ENCODE assay signal across 26 cellular contexts in the genomic region with DNA sequence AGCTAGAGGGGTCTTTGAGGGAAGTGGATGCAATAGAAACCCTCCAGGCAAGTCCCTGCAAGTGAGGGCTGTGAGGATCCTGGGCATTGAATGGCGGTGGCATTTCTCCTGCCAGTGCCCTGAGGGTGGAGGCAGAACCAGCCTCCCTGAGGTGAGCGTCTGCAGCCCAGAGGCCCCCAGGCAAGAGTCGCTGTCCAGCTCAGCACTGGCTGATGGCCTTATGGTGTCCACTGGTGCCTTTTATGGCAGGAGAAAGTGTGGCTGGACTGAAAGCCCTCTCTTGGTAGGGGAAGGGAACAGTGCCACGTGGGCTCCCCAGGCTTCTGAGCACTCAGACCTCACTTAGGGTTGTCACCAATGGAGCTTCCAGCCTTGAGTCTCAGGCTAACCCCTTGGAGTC.
A peak's percentile ranks its signal among the peaks of the same experiment; 100 is the strongest.
DNase-seq lines count a peak whose midpoint lies in the region; ATAC-seq, FAIRE-seq and TF ChIP-seq lines count a peak whose summit lies in the region.
"Had no signal": no experiment of that assay in that cellular context is flagged by ENCODE, and none has a peak within 500 bp of the region (broad histone marks: within the 10 kb centered on the region; RNA-seq: fewer than 3 reads in every experiment).

No MANE protein-coding gene starts in this region.

- H3K4me3 ChIP-seq in GM23338 (no peak overlapping the region), colonic mucosa (no peak overlapping the region)
- H3K4me3 ChIP-seq: ascending aorta, dorsolateral prefrontal cortex, heart right ventricle, SK-N-MC, tibial artery had no signal

- H3F3A ChIP-seq in GM23338 (replicated peaks; ENCODE audit: low read depth), result 0 out of 2 replicates have a peak, but pooled peaks cover 2% of the 10 kb centered on the region

- no peaks in the 10 kb centered on the region for H3K79me2 ChIP-seq in GM23338 (replicated peaks; ENCODE audit: insufficient read depth)

- FAIRE-seq in urothelium cell line (lab: Jason Lieb, UNC) (no peak), GM12891 (lab: Jason Lieb, UNC) (no peak)
- FAIRE-seq: GM12892 had no signal

- H3K4me3 Mint-ChIP-seq in GM23338, result no peak overlapping the region
- H3K4me3 Mint-ChIP-seq in activated CD4-positive, alpha-beta T cell treated with anti-CD3 and anti-CD28 coated beads, Interleukin-2, amount 10 ng/mL, durations not matched to agents 24 days and 14 days, result no peak overlapping the region
- H3K4me3 Mint-ChIP-seq: activated CD8-positive, alpha-beta T cell treated with anti-CD3 and anti-CD28 coated beads, Interleukin-2, amount 10 ng/mL, durations not matched to agents 7 days and 5 days; activated naive CD4-positive, alpha-beta T cell treated with anti-CD3 and anti-CD28 coated beads, Interleukin-2, amount 10 ng/mL, durations not matched to agents 7 days and 5 days; CD4-positive, alpha-beta memory T cell; stimulated activated naive CD8-positive, alpha-beta T cell treated with anti-CD3 and anti-CD28 coated beads, Interleukin-15, amount 100 ng/mL, for 72 hours; T-helper 2 cell treated with Interferon-gamma antibody and Interleukin-4, amounts not matched to agents 5 μg/mL and 100 μg/mL, for 36 hours had no signal

- H3K9me2 ChIP-seq in GM23338 (ENCODE audit: insufficient read depth), result peaks cover 14% of the 10 kb centered on the region; the same call in 1 of the 2 replicates

- no peak overlapping the region for H3K27ac Mint-ChIP-seq in GM23338
- no peak overlapping the region for H3K27ac Mint-ChIP-seq in activated CD4-positive, alpha-beta T cell treated with anti-CD3 and anti-CD28 coated beads, Interleukin-2, amount 10 ng/mL, durations not matched to agents 24 days and 14 days
- H3K27ac Mint-ChIP-seq: activated CD8-positive, alpha-beta T cell treated with anti-CD3 and anti-CD28 coated beads, Interleukin-2, amount 10 ng/mL, durations not matched to agents 7 days and 5 days; activated naive CD4-positive, alpha-beta T cell treated with anti-CD3 and anti-CD28 coated beads, Interleukin-2, amount 10 ng/mL, durations not matched to agents 7 days and 5 days; CD4-positive, alpha-beta memory T cell; T-helper 2 cell treated with Interferon-gamma antibody and Interleukin-4, amounts not matched to agents 5 μg/mL and 100 μg/mL, for 36 hours had no signal

- H3K9me3 Mint-ChIP-seq in GM23338, result peaks cover 6% of the 10 kb centered on the region; the same call in 2 of the 3 replicates
- H3K9me3 Mint-ChIP-seq in activated CD4-positive, alpha-beta T cell treated with anti-CD3 and anti-CD28 coated beads, Interleukin-2, amount 10 ng/mL, durations not matched to agents 24 days and 14 days, result no peaks in the 10 kb centered on the region
- H3K9me3 Mint-ChIP-seq: activated naive CD4-positive, alpha-beta T cell treated with anti-CD3 and anti-CD28 coated beads, Interleukin-2, amount 10 ng/mL, durations not matched to agents 7 days and 5 days; CD4-positive, alpha-beta memory T cell; stimulated activated naive CD8-positive, alpha-beta T cell treated with anti-CD3 and anti-CD28 coated beads, Interleukin-15, amount 100 ng/mL, for 72 hours; T-helper 2 cell treated with Interferon-gamma antibody and Interleukin-4, amounts not matched to agents 5 μg/mL and 100 μg/mL, for 36 hours had no signal

- H3K36me3 Mint-ChIP-seq in GM23338 (ENCODE audit: low read depth), result peaks cover 20% of the 10 kb centered on the region
- H3K36me3 Mint-ChIP-seq in activated CD4-positive, alpha-beta T cell treated with anti-CD3 and anti-CD28 coated beads, Interleukin-2, amount 10 ng/mL, durations not matched to agents 24 days and 14 days (ENCODE audit: low read depth), result no peaks in the 10 kb centered on the region
- H3K36me3 Mint-ChIP-seq: activated naive CD4-positive, alpha-beta T cell treated with anti-CD3 and anti-CD28 coated beads, Interleukin-2, amount 10 ng/mL, durations not matched to agents 7 days and 5 days; CD4-positive, alpha-beta memory T cell had no signal

- H3K4me1 ChIP-seq in GM23338 (ENCODE audit: insufficient read depth) (no peaks in the 10 kb centered on the region), colonic mucosa (peaks cover 3% of the 10 kb centered on the region)
- H3K4me1 ChIP-seq: ascending aorta had no signal

- no peak overlapping the region for H2AFZ ChIP-seq in GM23338

- peaks cover 23% of the 10 kb centered on the region for H3K4me1 Mint-ChIP-seq in GM23338
- no peaks in the 10 kb centered on the region for H3K4me1 Mint-ChIP-seq in activated CD4-positive, alpha-beta T cell treated with anti-CD3 and anti-CD28 coated beads, Interleukin-2, amount 10 ng/mL, durations not matched to agents 24 days and 14 days
- H3K4me1 Mint-ChIP-seq: activated naive CD4-positive, alpha-beta T cell treated with anti-CD3 and anti-CD28 coated beads, Interleukin-2, amount 10 ng/mL, durations not matched to agents 7 days and 5 days; stimulated activated naive CD8-positive, alpha-beta T cell treated with anti-CD3 and anti-CD28 coated beads, Interleukin-15, amount 100 ng/mL, for 72 hours had no signal

- peaks cover 7% of the 10 kb centered on the region for H3K27me3 Mint-ChIP-seq in GM23338 (ENCODE audit: insufficient read depth, low read depth, poor library complexity)
- peaks cover 2% of the 10 kb centered on the region for H3K27me3 Mint-ChIP-seq in activated CD4-positive, alpha-beta T cell treated with anti-CD3 and anti-CD28 coated beads, Interleukin-2, amount 10 ng/mL, durations not matched to agents 24 days and 14 days

- no peak for TF ChIP-seq POLR2A in GM12891 (IDR thresholded peaks at IDR 0.05; ENCODE audit: low read depth, low read length)

- ATAC-seq in GM23338, result peak; percentile 34; the same call in 2 of the 3 replicates
- ATAC-seq: activated CD8-positive, alpha-beta T cell treated with anti-CD3 and anti-CD28 coated beads, Interleukin-2, amount 10 ng/mL, durations not matched to agents 7 days and 5 days; stimulated activated naive CD8-positive, alpha-beta T cell treated with anti-CD3 and anti-CD28 coated beads, Interleukin-15, amount 100 ng/mL, for 72 hours had no signal

- no peaks in the 10 kb centered on the region for H3K9me3 ChIP-seq in colonic mucosa
- H3K9me3 ChIP-seq: ascending aorta, tibial artery had no signal

- H3K9ac ChIP-seq in colonic mucosa (ENCODE audit: low read depth in 2 of 2, low read length in 2 of 2), result no peak overlapping the region

- no peak for TF ChIP-seq CTCF in GM23338 (conservative IDR thresholded peaks at IDR 0.05; ENCODE audit: low read depth in 2 of 2)
- no peak for TF ChIP-seq CTCF in colonic mucosa (IDR thresholded peaks at IDR 0.05)

- H3K27ac ChIP-seq in GM23338 (ENCODE audit: low read depth) (no peak overlapping the region), colonic mucosa (peak overlapping the region; percentile 82)
- H3K27ac ChIP-seq: ascending aorta, dorsolateral prefrontal cortex, heart right ventricle, SK-N-MC, tibial artery had no signal

- DNase-seq in GM23338 (ENCODE audit: low spot score), result no peak
- DNase-seq in M059J (ENCODE audit: low read depth), result peak; percentile 33
- DNase-seq in colonic mucosa, result no peak
- DNase-seq in myocyte (ENCODE audit: low read depth), result peak; percentile 60
- DNase-seq in activated CD4-positive, alpha-beta T cell treated with anti-CD3 and anti-CD28 coated beads, Interleukin-2, amount 10 ng/mL, durations not matched to agents 24 days and 14 days, result no peak
- no peak for DNase-seq in urothelium cell line (ENCODE audit: low spot score)
- DNase-seq in GM12891 (ENCODE audit: insufficient read length, low spot score), result no peak
- DNase-seq in epidermal melanocyte (ENCODE audit: insufficient read length, low spot score), result no peak
- DNase-seq: activated CD8-positive, alpha-beta T cell treated with anti-CD3 and anti-CD28 coated beads, Interleukin-2, amount 10 ng/mL, durations not matched to agents 7 days and 5 days; activated naive CD4-positive, alpha-beta T cell treated with anti-CD3 and anti-CD28 coated beads, Interleukin-2, amount 10 ng/mL, durations not matched to agents 7 days and 5 days; activated T-cell treated with anti-CD3 and anti-CD28 coated beads, Interleukin-2, amount 50 U/mL, for 1 hour; CD4-positive, alpha-beta memory T cell; central memory CD4-positive, alpha-beta T cell; DMS153; dorsolateral prefrontal cortex; heart right ventricle; NCI-H1417 treated with DMSO at 0.1 percent for 48 hours; NCI-H524; occipital lobe; retina; stimulated activated naive CD8-positive, alpha-beta T cell treated with anti-CD3 and anti-CD28 coated beads, Interleukin-15, amount 100 ng/mL, for 72 hours; tibial artery had no signal

- H4K20me1 ChIP-seq in GM23338 (replicated peaks; ENCODE audit: insufficient read depth), result no peaks in the 10 kb centered on the region

- no peaks in the 10 kb centered on the region; the same call in 1 of the 2 replicates for H3K36me3 ChIP-seq in GM23338 (ENCODE audit: insufficient read depth)
- no peaks in the 10 kb centered on the region for H3K36me3 ChIP-seq in colonic mucosa
- H3K36me3 ChIP-seq: ascending aorta, heart right ventricle, tibial artery had no signal

- no peak overlapping the region for H3K4me2 ChIP-seq in GM23338

- intact Hi-C loops in colonic mucosa (cut with DNase I), result loop anchor here (10.0 kb wide), 1 partner anchor 106 kb away; no protein-coding TSS in a partner anchor
- intact Hi-C loops in activated CD4-positive, alpha-beta T cell treated with anti-CD3 and anti-CD28 coated beads, Interleukin-2, amount 10 ng/mL, durations not matched to agents 24 days and 14 days (cut with micrococcal nuclease), result no loop called here

- H3K27me3 ChIP-seq in GM23338 (ENCODE audit: insufficient read depth) (no peaks in the 10 kb centered on the region), colonic mucosa (no peaks in the 10 kb centered on the region)
- H3K27me3 ChIP-seq: ascending aorta, dorsolateral prefrontal cortex, heart right ventricle, tibial artery had no signal

TF ChIP-seq in GM12891, 5 proteins besides CTCF, POLR2A, EP300 and RAD21:
- TF ChIP-seq SPI1 (IDR thresholded peaks at IDR 0.05; ENCODE audit: low read depth, low read length) (no peak), PAX5 (IDR thresholded peaks at IDR 0.05; ENCODE audit: insufficient read depth, low read length, severe bottlenecking) (no peak), TAF1 (IDR thresholded peaks at IDR 0.05; ENCODE audit: low read depth, low read length) (no peak), POLR2AphosphoS5 (IDR thresholded peaks at IDR 0.05; ENCODE audit: low read depth, low read length) (no peak), POU2F2 (IDR thresholded peaks at IDR 0.05; ENCODE audit: low read depth, low read length) (no peak)
TF ChIP-seq in GM12891: peak in this region for 0.

Comparison
In these comparisons a context has a peak if more than half of its experiments do, and no peak if none do; other contexts are left out.
1. DNase-seq: peak in M059J (single experiment) and myocyte (single experiment); none in GM23338 (single experiment), colonic mucosa (single experiment), activated CD4-positive, alpha-beta T cell treated with anti-CD3 and anti-CD28 coated beads, Interleukin-2, amount 10 ng/mL, durations not matched to agents 24 days and 14 days (single experiment), urothelium cell line (single experiment), GM12891 (single experiment) and epidermal melanocyte (single experiment).